Comparison of ENCODE assay signal across 11 cellular contexts in the genomic region with DNA sequence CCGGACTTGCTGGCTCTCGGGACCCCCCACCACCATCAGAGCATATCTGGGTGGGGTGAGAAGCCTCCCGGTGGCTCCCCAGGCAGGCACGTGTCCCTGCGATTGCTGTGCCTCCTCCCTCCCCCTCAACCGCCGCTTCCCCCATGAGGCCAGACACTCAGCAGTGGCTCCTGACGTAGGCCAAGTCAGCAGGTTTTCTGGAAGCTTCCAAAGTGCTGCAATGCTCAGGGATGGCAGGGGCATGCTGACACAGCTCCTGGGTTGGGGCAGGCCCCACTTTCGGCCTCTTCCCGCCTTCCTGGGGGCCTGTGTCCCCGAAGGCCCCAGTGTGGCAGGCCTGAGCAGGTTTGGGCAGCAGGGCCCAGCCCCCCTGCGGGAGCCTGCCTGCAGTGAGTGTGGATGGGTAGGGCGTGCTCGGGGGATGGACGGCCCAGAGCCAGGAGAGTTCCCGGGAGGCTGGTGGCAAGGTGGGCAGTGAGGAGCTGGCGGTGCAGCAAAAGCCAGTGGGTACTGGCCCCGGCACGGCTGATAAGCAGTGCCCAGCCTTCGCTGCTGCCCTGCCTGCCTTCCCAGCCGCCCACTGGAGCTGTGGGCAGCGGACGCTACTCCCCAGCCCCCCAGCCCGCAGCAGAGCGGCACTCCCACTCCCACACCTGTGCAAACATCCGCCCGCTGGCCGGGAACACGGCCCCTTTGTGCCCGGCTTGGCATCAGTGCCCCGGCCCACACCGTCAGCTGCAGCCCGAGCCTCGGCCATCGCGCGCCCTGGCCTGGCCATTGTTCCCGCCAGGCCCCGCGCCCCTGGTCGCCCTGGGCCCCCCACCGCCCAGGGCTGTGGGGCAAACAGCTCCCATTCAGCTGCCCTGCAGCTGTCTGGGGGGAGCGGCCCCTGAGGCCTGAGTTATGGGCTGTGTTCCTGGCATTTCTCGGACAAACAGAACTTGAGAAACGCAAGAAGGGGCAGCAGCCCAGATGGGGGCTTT.
DNase-seq lines count a peak whose midpoint lies in the region; ATAC-seq and TF ChIP-seq lines count a peak whose summit lies in the region.
"Had no signal": no experiment of that assay in that cellular context is flagged by ENCODE, and none has a peak within 500 bp of the region (broad histone marks: within the 10 kb centered on the region; RNA-seq: fewer than 3 reads in every experiment).

No MANE protein-coding gene starts in this region.

- intact Hi-C loops in heart left ventricle (cut with DNase I), result no loop called here
- intact Hi-C loops in posterior cingulate gyrus (cut with DNase I), result no loop called here

- H3K27ac ChIP-seq in heart left ventricle, result no peak overlapping the region
- H3K27ac ChIP-seq: thoracic aorta had no signal

- H3K4me3 ChIP-seq in heart left ventricle, result no peak overlapping the region
- H3K4me3 ChIP-seq: thoracic aorta had no signal

- no peak for ATAC-seq in heart left ventricle
- ATAC-seq in HG02623 (IDR thresholded peaks at IDR 0.05; ENCODE audit: unreplicated experiment), result no peak
- no peak for ATAC-seq in HG03432 (IDR thresholded peaks at IDR 0.05; ENCODE audit: unreplicated experiment)

- H3K9me3 ChIP-seq in heart left ventricle, result no peaks in the 10 kb centered on the region
- H3K9me3 ChIP-seq: thoracic aorta had no signal

- no peak for TF ChIP-seq POLR2A in heart left ventricle (IDR thresholded peaks at IDR 0.05)

- peaks cover 0 to 15% (median 0%) of the 10 kb centered on the region in 9 donors for H3K36me3 ChIP-seq in heart left ventricle
- H3K36me3 ChIP-seq: thoracic aorta had no signal

- 83 to 94% (median 93%) methylated on average over 13 to 45 of the region's 45 CpGs for WGBS in heart left ventricle, 4 donors

- no peak for TF ChIP-seq CTCF in heart left ventricle (IDR thresholded peaks at IDR 0.05)

- peak; percentile 13 for DNase-seq in DMS153 treated with DMSO at 0.1 percent for 48 hours (lab: John Stamatoyannopoulos, UW; ENCODE audit: unreplicated experiment)
- peak; percentile 19 to 55 for DNase-seq in SHP77 (lab: John Stamatoyannopoulos, UW)
- DNase-seq in heart left ventricle, result peak in 4 of 5 donors; percentile 11 to 59 (median 18)
- DNase-seq in posterior cingulate gyrus, result peak; percentile 17 to 95 (median 48)
- no peak for DNase-seq in NCI-H2171 (lab: John Stamatoyannopoulos, UW)
- DNase-seq in NCI-H1436 (lab: John Stamatoyannopoulos, UW), result no peak
- DNase-seq: activated T-cell treated with anti-CD3 and anti-CD28 coated beads, Interleukin-2, amount 50 U/mL, for 24 hours; NCI-H1048 had no signal

- H3K27me3 ChIP-seq in heart left ventricle, result no peaks in the 10 kb centered on the region

- H3K4me1 ChIP-seq in heart left ventricle, result peaks cover 0 to 25% (median 0%) of the 10 kb centered on the region in 12 donors

Comparison
In these comparisons a context has a peak if more than half of its experiments do, and no peak if none do; other contexts are left out.
1. DNase-seq: peak in DMS153 treated with DMSO at 0.1 percent for 48 hours (single experiment), SHP77 (2 of 2), heart left ventricle (4 of 5) and posterior cingulate gyrus (10 of 10); none in NCI-H2171 (single experiment) and NCI-H1436 (single experiment).